ENCODE assay signal across 17 cellular contexts in the genomic region with DNA sequence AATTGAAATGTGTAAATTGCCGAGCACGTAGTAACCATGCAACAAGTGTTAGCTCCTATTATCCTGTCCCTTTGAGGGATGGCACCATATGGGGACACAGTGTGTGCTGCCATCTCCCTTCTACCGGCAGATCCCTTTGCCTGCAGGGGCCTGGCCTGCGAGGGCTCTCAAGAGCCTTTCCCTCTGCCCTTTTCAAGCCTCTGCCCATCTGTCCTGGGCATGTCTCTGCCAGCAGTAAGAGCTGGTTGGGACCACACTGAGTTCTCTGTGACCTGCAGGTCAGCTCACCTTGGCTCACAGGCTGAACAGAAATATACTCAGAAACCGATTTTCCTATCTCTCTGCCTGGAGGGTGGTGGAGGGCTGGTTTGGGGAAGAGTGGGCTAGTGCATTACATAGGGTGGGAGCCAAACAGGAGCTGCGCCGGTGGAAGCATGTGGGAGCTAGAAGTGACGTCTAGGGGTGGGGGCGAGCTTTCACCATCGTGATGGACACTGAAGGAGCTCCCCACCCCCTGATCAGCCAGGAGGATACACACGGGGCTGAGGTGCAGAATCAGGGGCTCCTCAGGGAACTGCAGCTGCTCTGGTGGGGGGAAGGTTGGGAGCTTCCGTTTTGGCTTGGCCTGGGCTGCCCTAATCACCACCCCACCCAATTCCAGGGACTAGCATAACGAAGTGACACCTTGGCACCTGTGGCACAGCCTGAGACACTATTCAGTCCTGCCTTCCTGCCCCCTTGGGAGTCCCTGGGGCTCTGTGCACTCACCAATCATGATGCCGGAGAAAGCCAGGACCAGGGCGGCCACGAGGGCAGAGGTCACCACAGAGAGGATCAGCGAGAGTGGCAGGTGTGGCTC.
DNase-seq lines count a peak whose midpoint lies in the region; ATAC-seq and TF ChIP-seq lines count a peak whose summit lies in the region.
"Had no signal": no experiment of that assay in that cellular context is flagged by ENCODE, and none has a peak within 500 bp of the region (broad histone marks: within the 10 kb centered on the region; RNA-seq: fewer than 3 reads in every experiment).

No MANE protein-coding gene starts in this region.

- 79 to 85% (median 82%) methylated on average over 15 to 17 of the region's 17 CpGs for WGBS in spleen, 5 donors

- H3K9me3 ChIP-seq in spleen (no peaks in the 10 kb centered on the region), PC-9 (ENCODE audit: insufficient read depth, low read depth) (no peaks in the 10 kb centered on the region)

- H3K27me3 ChIP-seq in spleen (replicated peaks in 1 of 7): peaks cover 0 to 46% (median 0%) of the 10 kb centered on the region in 7 donors
- H3K27me3 ChIP-seq in PC-9 (ENCODE audit: insufficient read depth, low read depth): peaks cover 40% of the 10 kb centered on the region

- peak; percentile 1 for DNase-seq in activated CD4-positive, CD25-positive, alpha-beta regulatory T cell treated with anti-CD3 and anti-CD28 coated beads, Interleukin-2, amount 50 U/mL, for 72 hours
- DNase-seq in activated CD4-positive, CD25-positive, alpha-beta regulatory T cell (lab: John Stamatoyannopoulos, UW): no peak
- peak; percentile 57 for DNase-seq in NCI-H69 (lab: John Stamatoyannopoulos, UW)
- DNase-seq in cerebellum (ENCODE audit: low spot score): peak; percentile 11
- DNase-seq in spleen: peak; percentile 42
- no peak for DNase-seq in SHP77 treated with DMSO at 0.1 percent for 48 hours (lab: John Stamatoyannopoulos, UW)
- DNase-seq in PC-9: no peak
- DNase-seq: 8988T, DMS153, GOT3, NCI-H1048, NCI-H1436 treated with DMSO at 0.1 percent for 48 hours, NCI-H2029 treated with DMSO at 0.1 percent for 48 hours, NCI-H510A treated with DMSO at 0.1 percent for 48 hours, SIG-M5 had no signal

- H3K4me1 ChIP-seq in spleen (peaks cover 0 to 6% (median 0%) of the 10 kb centered on the region in 6 donors), PC-9 (replicated peaks; ENCODE audit: insufficient read depth) (peaks cover 14% of the 10 kb centered on the region; the same call in 1 of the 2 replicates)

- no TSS peak for BruUV-seq in PC-9 (replicated peaks; lab: Mats Ljungman, UMichigan)

- H3K79me2 ChIP-seq in PC-9 (ENCODE audit: low read depth): no peaks in the 10 kb centered on the region

- no peak overlapping the region for H2AFZ ChIP-seq in PC-9

- no peak overlapping the region for H3K4me2 ChIP-seq in PC-9
- H3K4me2 ChIP-seq: KMS-11 had no signal

- no peak for TF ChIP-seq POLR2A in spleen (IDR thresholded peaks at IDR 0.05)

- no peaks in the 10 kb centered on the region for H4K20me1 ChIP-seq in PC-9 (ENCODE audit: insufficient read depth)

- CTCF ChIA-PET in PC-9 (lab: Charles Lee): interaction anchor here (0.6 kb wide), 1 partner anchor 137 kb away, joined by 7 read pairs; no protein-coding TSS in a partner anchor

- intact Hi-C loops in spleen (cut with DNase I; ENCODE audit: low total_unique reads): no loop called here
- intact Hi-C loops in PC-9 (cut with micrococcal nuclease; ENCODE audit: unreplicated experiment): no loop called here

- ATAC-seq in HG02798 (IDR thresholded peaks at IDR 0.05; ENCODE audit: poor library complexity, unreplicated experiment): no peak

- POLR2A ChIA-PET in PC-9 (lab: Charles Lee; ENCODE audit: unreplicated experiment): no interaction called here

- H3K27ac ChIP-seq in spleen (no peak overlapping the region), PC-9 (no peak overlapping the region)
- H3K27ac ChIP-seq: KMS-11 had no signal

- H3F3A ChIP-seq in PC-9 (ENCODE audit: insufficient read depth, low read depth): peaks cover 7% of the 10 kb centered on the region; the same call in 1 of the 2 replicates

- no peaks in the 10 kb centered on the region for H3K9me2 ChIP-seq in PC-9 (ENCODE audit: insufficient read depth)

- TF ChIP-seq CTCF in spleen (IDR thresholded peaks at IDR 0.05 in 8 of 11, conservative IDR thresholded peaks at IDR 0.05 in 3 of 11) (no peak), PC-9 (conservative IDR thresholded peaks at IDR 0.05) (no peak)

- no peak overlapping the region for H3K4me3 ChIP-seq in spleen
- no peak overlapping the region for H3K4me3 ChIP-seq in PC-9

- no peaks in the 10 kb centered on the region for H3K36me3 ChIP-seq in spleen
- no peaks in the 10 kb centered on the region for H3K36me3 ChIP-seq in PC-9 (ENCODE audit: low read depth)

Comparison
In these comparisons a context has a peak if more than half of its experiments do, and no peak if none do; other contexts are left out.
1. DNase-seq: peak in activated CD4-positive, CD25-positive, alpha-beta regulatory T cell treated with anti-CD3 and anti-CD28 coated beads, Interleukin-2, amount 50 U/mL, for 72 hours (single experiment), NCI-H69 (single experiment), cerebellum (single experiment) and spleen (single experiment); none in activated CD4-positive, CD25-positive, alpha-beta regulatory T cell (0 of 4), SHP77 treated with DMSO at 0.1 percent for 48 hours (single experiment) and PC-9 (0 of 2).